ENCODE assay signal across 29 cellular contexts in the genomic region with DNA sequence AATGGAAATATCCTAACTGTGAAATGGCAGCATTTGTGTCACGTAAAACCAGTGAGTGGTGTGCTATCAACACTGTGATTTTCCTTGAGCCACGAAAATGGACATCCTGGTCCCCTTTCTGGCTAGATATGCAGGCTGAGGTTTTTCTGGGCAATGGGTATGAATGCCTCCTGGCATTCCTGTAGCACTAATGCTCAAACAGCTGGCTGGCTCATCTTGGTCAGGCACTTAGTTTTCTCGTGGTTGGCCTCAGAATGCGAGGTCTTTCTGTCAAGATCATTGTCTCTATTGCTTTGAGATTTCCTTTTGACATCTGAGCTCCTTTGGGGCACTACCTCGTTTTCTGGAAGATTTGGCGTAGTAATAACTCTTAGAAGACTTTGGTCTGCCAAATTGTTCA. TPM values are rescaled to one million over a fixed set of nuclear protein-coding genes. Genes with fewer than 3 reads are reported as not detected.
"Had no signal": no experiment of that assay in that cellular context is flagged by ENCODE, and none has a peak within 500 bp of the region (broad histone marks: within the 10 kb centered on the region; RNA-seq: fewer than 3 reads in every experiment).

No MANE protein-coding gene starts in this region.

- DNase-seq: activated B cell treated with CpG ODN at 0.5 μM for 24 hours; activated CD4-positive, alpha-beta memory T cell treated with anti-CD3 and anti-CD28 coated beads for 36 hours; activated CD4-positive, alpha-beta T cell treated with anti-CD3 and anti-CD28 coated beads for 48 hours; activated CD8-positive, alpha-beta memory T cell treated with anti-CD3 and anti-CD28 coated beads, Interleukin-2, amount 10 ng/mL, durations not matched to agents 7 days and 5 days; activated CD8-positive, alpha-beta memory T cell treated with anti-CD3 and anti-CD28 coated beads, Interleukin-2, amount 50 U/mL, for 4 hours; activated CD8-positive, alpha-beta T cell treated with anti-CD3 and anti-CD28 coated beads, Interleukin-2, amount 10 ng/mL, durations not matched to agents 7 days and 5 days; activated gamma-delta T cell; activated naive CD4-positive, alpha-beta T cell treated with anti-CD3 and anti-CD28 coated beads, Interleukin-2, amount 50 U/mL, for 16 hours; activated naive CD4-positive, alpha-beta T cell treated with Interleukin-2 at 50 U/mL for 16 hours; activated T-cell treated with anti-CD3 and anti-CD28 coated beads, Interleukin-2, amount 50 U/mL, for 1 hour; activated T-cell treated with anti-CD3 and anti-CD28 coated beads, Interleukin-2, amount 50 U/mL, for 48 hours; amniotic stem cell; anterior cingulate cortex; brain microvascular endothelial cell; caudate nucleus; cortex of kidney; dermis blood vessel endothelial cell; effector CD4-positive, alpha-beta T cell; effector memory CD8-positive, alpha-beta T cell; erythroblast; foreskin keratinocyte; gastrocnemius medialis; glutamatergic neuron; heart left ventricle; T-helper 1 cell; T-helper 17 cell; T1000; WERI-Rb-1 had no signal

RNA-seq across cellular contexts. Expression of a gene that starts 15.6 kb away (rescaled TPM):
- total RNA-seq: activated CD8-positive, alpha-beta memory T cell treated with anti-CD3 and anti-CD28 coated beads, Interleukin-2, amount 10 ng/mL, durations not matched to agents 7 days and 5 days; activated CD8-positive, alpha-beta T cell treated with anti-CD3 and anti-CD28 coated beads, Interleukin-2, amount 10 ng/mL, durations not matched to agents 7 days and 5 days; activated T-helper 1 cell treated with anti-CD3 and anti-CD28 coated beads, Interleukin-12 subunit alpha, Interleukin-12 subunit beta, Interleukin-2, Interleukin-4 antibody, amounts not matched to agents 30 ng/mL and 10 ng/mL and 1 ng/mL, durations not matched to agents 14 hours and 24 hours and 36 hours; T-helper 17 cell had no signal
